ENCODE assay signal across 8 cellular contexts in genomic region chr6:90098025-90098474, GRCh38.
A peak's percentile ranks its signal among the peaks of the same experiment; 100 is the strongest.
DNase-seq lines count a peak whose midpoint lies in the region; ATAC-seq and TF ChIP-seq lines count a peak whose summit lies in the region.

No MANE protein-coding gene starts in this region.

- peak overlapping the region in 1 of 5 experiments; percentile 17 for H3K4me3 Mint-ChIP-seq in brain

- peak overlapping the region; percentile 84 to 86 for H3K27ac ChIP-seq in uterus

- H3K36me3 Mint-ChIP-seq in brain, result peaks cover 19% of the 10 kb centered on the region

- peaks cover 0 to 7% (median 0%) of the 10 kb centered on the region in 5 experiments for H3K9me3 Mint-ChIP-seq in brain

- no peaks in the 10 kb centered on the region for H3K36me3 ChIP-seq in uterus

- ATAC-seq in GM18861 (IDR thresholded peaks at IDR 0.05; ENCODE audit: unreplicated experiment) (no peak), HG03139 (IDR thresholded peaks at IDR 0.05; ENCODE audit: unreplicated experiment) (no peak)

- peaks cover 31% of the 10 kb centered on the region for H3K4me1 Mint-ChIP-seq in brain

- no peaks in the 10 kb centered on the region for H3K27me3 ChIP-seq in uterus

- DNase-seq in AG08396 (ENCODE audit: low spot score), result peak; percentile 57
- DNase-seq in medulla oblongata (ENCODE audit: extremely low spot score), result peak; percentile 79
- DNase-seq in uterus, result peak; percentile 71 to 89
- DNase-seq in GM20000 (ENCODE audit: low spot score), result no peak

- H3K27me3 Mint-ChIP-seq in brain, result peaks cover 3% of the 10 kb centered on the region

- peak; percentile 29; the same call in 1 of the 2 replicates for TF ChIP-seq CTCF in LNCAP (IDR thresholded peaks at IDR 0.05)
- TF ChIP-seq CTCF in brain (conservative IDR thresholded peaks at IDR 0.05), result peak; percentile 37 to 42
- peak in 3 of 4 experiments; percentile 38 to 48 (median 38) for TF ChIP-seq CTCF in uterus (IDR thresholded peaks at IDR 0.05)
- TF ChIP-seq CTCF in GM20000 (IDR thresholded peaks at IDR 0.05; ENCODE audit: extremely low read depth, missing control alignments), result no peak

- TF ChIP-seq POLR2A in uterus (IDR thresholded peaks at IDR 0.05), result no peak

- intact Hi-C loops in uterus (cut with DNase I; ENCODE audit: low total_unique reads), result no loop called here

- peak overlapping the region; percentile 1 to 75 (median 73) for H3K27ac Mint-ChIP-seq in brain

- H3K4me3 ChIP-seq in uterus, result no peak overlapping the region

- no peaks in the 10 kb centered on the region for H3K9me3 ChIP-seq in uterus

- H3K4me1 ChIP-seq in uterus, result peaks cover 11 to 13% of the 10 kb centered on the region in 2 donors
